ENCODE assay signal across 1 cellular context in genomic region chr21:36077758-36078157, GRCh38.
TF ChIP-seq lines count a peak whose summit lies in the region.

No MANE protein-coding gene starts in this region.

TF ChIP-seq in K562, 482 proteins besides CTCF, POLR2A, EP300 and RAD21 (continued from another document):
- TF ChIP-seq ZNF592 (IDR thresholded peaks at IDR 0.05) (peak; percentile 29; the same call in 1 of the 2 replicates), KDM4B (IDR thresholded peaks at IDR 0.05; ENCODE audit: borderline replicate concordance in 2 of 2, low read depth in 1 of 2) (no peak), HCFC1 (IDR thresholded peaks at IDR 0.05; ENCODE audit: low read depth, low read length) (no peak), NRF1 (conservative IDR thresholded peaks at IDR 0.05 in 1 of 2, IDR thresholded peaks at IDR 0.05 in 1 of 2) (no peak), TFAP4 (CRISPR knock-in tag; IDR thresholded peaks at IDR 0.05; ENCODE audit: borderline replicate concordance) (no peak), ZNF384 (IDR thresholded peaks at IDR 0.05; ENCODE audit: low read depth, low read length) (no peak), GATAD2A (IDR thresholded peaks at IDR 0.05) (no peak), ZNF124 (CRISPR knock-in tag; IDR thresholded peaks at IDR 0.05) (no peak), MAX (CRISPR knock-in tag; IDR thresholded peaks at IDR 0.05) (0 out of 2 replicates have a peak, but pooled peaks have one; percentile 33), MITF (IDR thresholded peaks at IDR 0.05) (no peak), IFI16 (CRISPR knock-in tag; IDR thresholded peaks at IDR 0.05) (no peak), VEZF1 (CRISPR knock-in tag; IDR thresholded peaks at IDR 0.05) (no peak), CREB3 (tag; conservative IDR thresholded peaks at IDR 0.05; ENCODE audit: low read depth) (0 out of 2 replicates have a peak, but pooled peaks have one; percentile 27), ARID1B (IDR thresholded peaks at IDR 0.05) (peak; percentile 47), ZNF512 (tag; IDR thresholded peaks at IDR 0.05) (no peak), MCM7 (IDR thresholded peaks at IDR 0.05) (no peak), STAT5A (IDR thresholded peaks at IDR 0.05; ENCODE audit: borderline replicate concordance, low read length) (0 out of 2 replicates have a peak, but pooled peaks have one; percentile 31), NFYB (IDR thresholded peaks at IDR 0.05; ENCODE audit: extremely low read depth, insufficient read length) (no peak), ZNF584 (CRISPR knock-in tag; IDR thresholded peaks at IDR 0.05; ENCODE audit: low read depth) (no peak), ZKSCAN1 (IDR thresholded peaks at IDR 0.05; ENCODE audit: low read depth, low read length) (no peak), RB1 (IDR thresholded peaks at IDR 0.05; ENCODE audit: low read depth) (no peak), NKRF (IDR thresholded peaks at IDR 0.05; ENCODE audit: borderline replicate concordance) (no peak), ZNF277 (CRISPR knock-in tag; IDR thresholded peaks at IDR 0.05; ENCODE audit: borderline replicate concordance) (no peak), SRSF9 (IDR thresholded peaks at IDR 0.05; ENCODE audit: borderline replicate concordance, low read depth, low read length) (no peak), TAL1 (IDR thresholded peaks at IDR 0.05) (peak; percentile 37; the same call in 1 of the 2 replicates), ESRRA (IDR thresholded peaks at IDR 0.05; ENCODE audit: borderline replicate concordance, low read depth) (no peak), ZBTB11 (CRISPR knock-in tag; IDR thresholded peaks at IDR 0.05) (no peak), CBFA2T2 (conservative IDR thresholded peaks at IDR 0.05) (0 out of 2 replicates have a peak, but pooled peaks have one; percentile 6), ZNF644 (tag; IDR thresholded peaks at IDR 0.05; ENCODE audit: low read depth) (no peak), NFIC (IDR thresholded peaks at IDR 0.05) (peak; percentile 46), LARP7 (IDR thresholded peaks at IDR 0.05) (no peak), ZC3H8 (IDR thresholded peaks at IDR 0.05) (no peak), ZNF79 (CRISPR knock-in tag; IDR thresholded peaks at IDR 0.05; ENCODE audit: low read depth) (no peak), L3MBTL2 (IDR thresholded peaks at IDR 0.05) (peak; percentile 11; the same call in 1 of the 2 replicates)
TF ChIP-seq in K562: peak in this region for 15.
